Comparison of ENCODE assay signal across 1 cellular context in the genomic region with DNA sequence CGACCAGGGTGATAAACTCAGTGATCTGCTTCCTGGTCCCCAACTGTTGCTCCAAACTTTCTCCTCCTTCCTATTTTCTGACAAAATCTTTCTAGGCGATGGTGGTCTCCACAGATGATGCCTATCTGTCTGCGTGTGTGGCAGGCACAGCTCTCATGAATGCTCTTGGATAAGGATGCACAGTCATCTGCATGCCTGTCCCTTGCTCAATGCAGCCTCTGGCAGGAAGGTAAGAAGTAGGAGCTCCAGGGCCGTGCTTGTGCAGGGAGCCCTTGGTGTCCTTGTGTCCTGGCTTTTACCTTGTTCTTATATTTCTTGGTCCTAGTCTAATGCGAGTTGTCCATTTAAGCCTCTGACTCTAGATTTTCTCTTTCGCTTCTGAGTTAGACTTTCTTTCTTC.
TF ChIP-seq lines count a peak whose summit lies in the region.

No MANE protein-coding gene starts in this region.

TF ChIP-seq in HepG2, 621 proteins besides CTCF, POLR2A, EP300 and RAD21 (continued from another document):
- TF ChIP-seq POGK (CRISPR knock-in tag; conservative IDR thresholded peaks at IDR 0.05) (0 out of 2 replicates have a peak, but pooled peaks have one; percentile 26), ZMYM3 (CRISPR knock-in tag; IDR thresholded peaks at IDR 0.05) (0 out of 2 replicates have a peak, but pooled peaks have one; percentile 11), ZNF572 (CRISPR knock-in tag; IDR thresholded peaks at IDR 0.05) (no peak), PHF20 (CRISPR knock-in tag; IDR thresholded peaks at IDR 0.05) (0 out of 2 replicates have a peak, but pooled peaks have one; percentile 8), ASH2L (IDR thresholded peaks at IDR 0.05; ENCODE audit: insufficient read length, low read depth, low read length) (no peak), ARNTL (CRISPR knock-in tag; IDR thresholded peaks at IDR 0.05) (0 out of 2 replicates have a peak, but pooled peaks have one; percentile 8), CEBPB (IDR thresholded peaks at IDR 0.05; ENCODE audit: borderline replicate concordance, low read depth, low read length) (0 out of 2 replicates have a peak, but pooled peaks have one; percentile 26), ZNF598 (CRISPR knock-in tag; IDR thresholded peaks at IDR 0.05; ENCODE audit: borderline replicate concordance) (no peak), YY1 (IDR thresholded peaks at IDR 0.05; ENCODE audit: insufficient read depth, insufficient replicate concordance, low read depth, low read length) (no peak), JARID2 (CRISPR knock-in tag; IDR thresholded peaks at IDR 0.05; ENCODE audit: insufficient replicate concordance) (no peak), RCOR2 (CRISPR knock-in tag; IDR thresholded peaks at IDR 0.05) (no peak), ZNF678 (CRISPR knock-in tag; IDR thresholded peaks at IDR 0.05) (no peak), SP4 (CRISPR knock-in tag; IDR thresholded peaks at IDR 0.05) (0 out of 2 replicates have a peak, but pooled peaks have one; percentile 32)
